In genomic region chr12:3365416-3366385, GRCh38 we compare ENCODE assay signal across 8 cellular contexts.
DNase-seq lines count a peak whose midpoint lies in the region; ATAC-seq and TF ChIP-seq lines count a peak whose summit lies in the region.

No MANE protein-coding gene starts in this region.

- no peaks in the 10 kb centered on the region for H3K36me3 Mint-ChIP-seq in nephron progenitor cell (ENCODE audit: low read depth)
- H3K36me3 Mint-ChIP-seq in immature natural killer cell, result no peaks in the 10 kb centered on the region

- H3K27ac ChIP-seq in C4-2B, result peak overlapping the region; percentile 39

- DNase-seq in NCI-H1092 treated with DMSO at 0.1 percent for 48 hours (lab: John Stamatoyannopoulos, UW) (peak; percentile 36), epithelial cell of esophagus (ENCODE audit: low read depth) (peak; percentile 50), nephron progenitor cell (peak; percentile 68), mucosa of gallbladder (ENCODE audit: low spot score) (no peak), immature natural killer cell (no peak)

- TF ChIP-seq CTCF in C4-2B (conservative IDR thresholded peaks at IDR 0.05) (no peak; the same call in 1 of the 2 replicates), epithelial cell of esophagus (IDR thresholded peaks at IDR 0.05; ENCODE audit: insufficient read depth, low read depth, low read length, missing control alignments) (no peak), nephron progenitor cell (IDR thresholded peaks at IDR 0.05) (no peak)

- H3K4me3 Mint-ChIP-seq in nephron progenitor cell, result peak overlapping the region; percentile 84
- no peak overlapping the region for H3K4me3 Mint-ChIP-seq in immature natural killer cell

- peaks cover 34% of the 10 kb centered on the region for H3K27me3 Mint-ChIP-seq in nephron progenitor cell (ENCODE audit: low read depth, poor library complexity)
- H3K27me3 Mint-ChIP-seq in immature natural killer cell (ENCODE audit: low read depth in 3 of 3), result peaks cover 3 to 9% (median 6%) of the 10 kb centered on the region in 3 donors

- ATAC-seq in HG03469 (IDR thresholded peaks at IDR 0.05; ENCODE audit: unreplicated experiment) (no peak), GM21723 (IDR thresholded peaks at IDR 0.05; ENCODE audit: unreplicated experiment) (no peak)

- H3K9me3 Mint-ChIP-seq in nephron progenitor cell (no peaks in the 10 kb centered on the region), immature natural killer cell (no peaks in the 10 kb centered on the region)

- H3K27ac Mint-ChIP-seq in nephron progenitor cell (no peak overlapping the region), immature natural killer cell (no peak overlapping the region)

- peak overlapping the region; percentile 7 for H3K4me3 ChIP-seq in epithelial cell of esophagus (ENCODE audit: low read length)

- H3K4me1 Mint-ChIP-seq in nephron progenitor cell, result peaks cover 23% of the 10 kb centered on the region
- peaks cover 0 to 2% of the 10 kb centered on the region in 2 donors for H3K4me1 Mint-ChIP-seq in immature natural killer cell

Comparison
In these comparisons a context has a peak if more than half of its experiments do, and no peak if none do; other contexts are left out.
1. DNase-seq: peak in NCI-H1092 treated with DMSO at 0.1 percent for 48 hours (single experiment), epithelial cell of esophagus (single experiment) and nephron progenitor cell (single experiment); none in mucosa of gallbladder (single experiment) and immature natural killer cell (0 of 3).